In the genomic region with DNA sequence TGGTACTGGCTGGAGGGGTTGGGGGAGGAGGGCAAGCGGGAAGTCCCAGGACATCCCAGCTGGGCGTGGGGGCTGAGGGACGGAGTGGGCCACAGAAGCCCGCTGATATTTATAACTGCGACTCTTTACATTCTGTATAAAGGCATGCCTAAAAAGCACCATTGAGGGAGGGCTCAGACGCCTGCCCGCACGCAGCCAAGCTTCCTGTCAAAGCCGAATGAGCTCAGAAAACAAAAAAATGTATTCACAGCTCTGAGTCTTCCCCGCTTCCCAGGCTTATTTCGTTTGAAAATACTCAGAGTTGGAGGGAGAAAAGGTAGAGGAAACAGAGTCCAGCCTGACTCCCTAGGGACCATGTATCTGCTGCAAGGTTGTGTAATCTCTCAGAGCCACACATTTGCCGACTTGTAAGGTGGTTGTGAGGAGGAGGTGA, we compare ENCODE assay signal across 12 cellular contexts.
DNase-seq lines count a peak whose midpoint lies in the region; ATAC-seq, FAIRE-seq and TF ChIP-seq lines count a peak whose summit lies in the region.
"Had no signal": no experiment of that assay in that cellular context is flagged by ENCODE, and none has a peak within 500 bp of the region (broad histone marks: within the 10 kb centered on the region; RNA-seq: fewer than 3 reads in every experiment).

No MANE protein-coding gene starts in this region.

- H4K91ac ChIP-seq in H1 (replicated peaks; ENCODE audit: insufficient read length, low read length) = no peak overlapping the region

- DNase-seq in CD4-positive, alpha-beta T cell = no peak
- DNase-seq in H1 (ENCODE audit: low read depth in 1 of 2, low spot score in 2 of 2) (no peak), osteoblast (ENCODE audit: insufficient read length, low spot score, missing footprints) (peak; percentile 34), OCI-M1 (lab: John Stamatoyannopoulos, UW) (no peak), SHP77 (lab: John Stamatoyannopoulos, UW) (no peak), LoVo (ENCODE audit: low spot score) (no peak)
- DNase-seq in activated CD8-positive, alpha-beta memory T cell treated with anti-CD3 and anti-CD28 coated beads for 24 hours = no peak
- DNase-seq: DMS 273 treated with DMSO at 0.1 percent for 48 hours had no signal

- CTCF ChIA-PET in CD4-positive, alpha-beta T cell (lab: Charles Lee) = interaction anchor here (1.4 kb wide), 1 partner anchor 522 kb away, joined by 4 read pairs; no protein-coding TSS in a partner anchor
- CTCF ChIA-PET in H1 (lab: Charles Lee; ENCODE audit: partially characterized antibody) = interaction anchor here (0.7 to 4.9 kb wide), 10 partner anchors 10 to 134 kb away, joined by 3 to 40 read pairs (median 4); no protein-coding TSS in a partner anchor

- H3K23ac ChIP-seq in H1 (ENCODE audit: insufficient read length) = no peak overlapping the region

- H3K4me3 ChIP-seq in H1 (ENCODE audit: extremely low read depth in 1 of 4, insufficient read depth in 2 of 4, low read depth in 3 of 4, low read length in 4 of 4) = no peak overlapping the region
- no peak overlapping the region for H3K4me3 ChIP-seq in osteoblast (ENCODE audit: insufficient read depth, low read length)
- H3K4me3 ChIP-seq: SJSA1 had no signal

- TF ChIP-seq EP300 in H1 (IDR thresholded peaks at IDR 0.05; ENCODE audit: borderline replicate concordance in 1 of 2, low read depth in 2 of 2, low read length in 2 of 2) = no peak

- TF ChIP-seq POLR2A in H1 (IDR thresholded peaks at IDR 0.05; ENCODE audit: control extremely low read depth in 1 of 2, low read depth in 2 of 2, low read length in 2 of 2) = no peak

- no peaks in the 10 kb centered on the region for H3K23me2 ChIP-seq in H1 (ENCODE audit: low read depth, low read length)

- H3K36me3 Mint-ChIP-seq in CD4-positive, alpha-beta T cell (ENCODE audit: low read depth) = no peaks in the 10 kb centered on the region

- peak overlapping the region; percentile 9 for H3K27ac Mint-ChIP-seq in CD4-positive, alpha-beta T cell
- H3K27ac Mint-ChIP-seq: dendritic cell treated with granulocyte-macrophage colony-stimulating factor and Interleukin-4, amounts not matched to agents 40 ng/mL and 50 ng/mL, for 4 days had no signal

- H3K56ac ChIP-seq in H1 (replicated peaks; ENCODE audit: insufficient read length, low read depth, low read length) = no peak overlapping the region

- H3K36me3 ChIP-seq in H1 (ENCODE audit: control insufficient read depth in 2 of 4, insufficient read depth in 4 of 4, low read length in 3 of 4) (no peaks in the 10 kb centered on the region), osteoblast (ENCODE audit: insufficient read depth, low read length) (no peaks in the 10 kb centered on the region)
- H3K36me3 ChIP-seq: SJSA1 had no signal

- no peaks in the 10 kb centered on the region for H4K20me1 ChIP-seq in H1 (replicated peaks in 1 of 2; ENCODE audit: control insufficient read depth in 1 of 2, insufficient read depth in 2 of 2, low read length in 2 of 2)
- no peaks in the 10 kb centered on the region for H4K20me1 ChIP-seq in osteoblast (ENCODE audit: insufficient read depth, low read length)

- H3K9me3 ChIP-seq in CD4-positive, alpha-beta T cell (ENCODE audit: control insufficient read depth, low read length) = no peaks in the 10 kb centered on the region
- H3K9me3 ChIP-seq in H1 (ENCODE audit: insufficient read depth in 2 of 2, low read depth in 1 of 2, low read length in 1 of 2) = no peaks in the 10 kb centered on the region
- H3K9me3 ChIP-seq in osteoblast (ENCODE audit: low read depth, low read length) = no peaks in the 10 kb centered on the region

- TF ChIP-seq RAD21 in H1 (IDR thresholded peaks at IDR 0.05 in 1 of 2, conservative IDR thresholded peaks at IDR 0.05 in 1 of 2; ENCODE audit: low read depth in 2 of 2, low read length in 2 of 2) = no peak

- H2AFZ ChIP-seq in H1 (ENCODE audit: low read length) = no peak overlapping the region
- H2AFZ ChIP-seq in osteoblast (ENCODE audit: low read length) = no peak overlapping the region

- POLR2A ChIA-PET in CD4-positive, alpha-beta T cell (lab: Charles Lee) = interaction anchor here (0.6 to 1.1 kb wide), 5 partner anchors 258 to 523 kb away, joined by 3 to 5 read pairs (median 3); partner anchors contain the start of gene ZFP36L2
- POLR2A ChIA-PET in H1 (lab: Charles Lee; ENCODE audit: partially characterized antibody) = interaction anchor here (1.5 to 2.0 kb wide), 2 partner anchors 10 to 11 kb away, joined by 4 read pairs; no protein-coding TSS in a partner anchor

- intact Hi-C loops in CD4-positive, alpha-beta T cell (cut with DNase I, micrococcal nuclease) = loop anchor here in 1 of 2 experiments (5.0 kb wide), 1 partner anchor 265 kb away; the partner anchor contains the start of gene ZFP36L2

- H2AK5ac ChIP-seq in H1 (ENCODE audit: low read depth, low read length) = no peak overlapping the region

- H3K9ac ChIP-seq in H1 (replicated peaks in 1 of 4; ENCODE audit: extremely low read depth in 1 of 4, low read depth in 3 of 4, low read length in 3 of 4) = no peak overlapping the region

- no peak overlapping the region for H3K4ac ChIP-seq in H1 (replicated peaks; ENCODE audit: insufficient read length, low read depth, low read length)

- H3K79me1 ChIP-seq in H1 (ENCODE audit: low read depth, low read length) = no peaks in the 10 kb centered on the region

- no peak overlapping the region for H3K14ac ChIP-seq in H1 (ENCODE audit: insufficient read length)

- WGBS in H1 (ENCODE audit: extremely low coverage in 1 of 2, insufficient coverage in 1 of 2, insufficient read length in 1 of 2, insufficient replicate concordance in 2 of 2, low coverage in 1 of 2, low lambda C conversion rate in 2 of 2, missing lambda C conversion rate in 1 of 2), 2 experiments = 76% methylated on average over 12 of the region's 12 CpGs; no CpG with 5 or more reads in 1 of the 2 experiments

- H3K4me1 ChIP-seq in H1 (replicated peaks in 1 of 4; ENCODE audit: control insufficient read depth in 3 of 4, insufficient read depth in 4 of 4, low read length in 3 of 4) (peaks cover 3 to 17% (median 10%) of the 10 kb centered on the region in 4 experiments), osteoblast (ENCODE audit: insufficient read depth, low read length) (peaks cover 79% of the 10 kb centered on the region)

- no peak overlapping the region for H2BK12ac ChIP-seq in H1 (ENCODE audit: low read depth, low read length)

- H3K18ac ChIP-seq in H1 (ENCODE audit: extremely low read depth, low read length) = no peak overlapping the region; the same call in 1 of the 2 replicates

- no peak overlapping the region for H3K27ac ChIP-seq in CD4-positive, alpha-beta T cell (ENCODE audit: low read depth, low read length)
- H3K27ac ChIP-seq in H1 (ENCODE audit: low read depth, low read length) (no peak overlapping the region), osteoblast (ENCODE audit: low read depth, low read length) (peak overlapping the region; percentile 38)
- H3K27ac ChIP-seq: SJSA1 had no signal

- H4K5ac ChIP-seq in H1 (ENCODE audit: insufficient read length, low read depth, low read length) = no peak overlapping the region

- no peaks in the 10 kb centered on the region for H3K9me3 Mint-ChIP-seq in CD4-positive, alpha-beta T cell
- H3K9me3 Mint-ChIP-seq: dendritic cell treated with granulocyte-macrophage colony-stimulating factor and Interleukin-4, amounts not matched to agents 40 ng/mL and 50 ng/mL, for 4 days had no signal

- no peak for FAIRE-seq in H1 (lab: Jason Lieb, UNC)
- FAIRE-seq: islet of Langerhans had no signal

- no peak overlapping the region for H2BK120ac ChIP-seq in H1 (replicated peaks; ENCODE audit: low read depth, low read length)

- peak; percentile 73 for ATAC-seq in CD4-positive, alpha-beta T cell (ENCODE audit: poor library complexity)
- peak; percentile 57 for ATAC-seq in HG03354 (IDR thresholded peaks at IDR 0.05; ENCODE audit: poor library complexity, severe bottlenecking, unreplicated experiment)

- no peak for TF ChIP-seq CTCF in CD4-positive, alpha-beta T cell (IDR thresholded peaks at IDR 0.05)
- no peak for TF ChIP-seq CTCF in H1 (IDR thresholded peaks at IDR 0.05; ENCODE audit: control extremely low read depth in 1 of 3, insufficient read depth in 1 of 3, low read depth in 1 of 3, low read length in 3 of 3)
- no peak for TF ChIP-seq CTCF in osteoblast (IDR thresholded peaks at IDR 0.05; ENCODE audit: extremely low read depth, low read depth, low read length)

- H3K27me3 ChIP-seq in CD4-positive, alpha-beta T cell (ENCODE audit: control insufficient read depth, insufficient read depth, low read length) = peaks cover 7% of the 10 kb centered on the region
- H3K27me3 ChIP-seq in H1 (replicated peaks in 1 of 4; ENCODE audit: control insufficient read depth in 3 of 4, extremely low read depth in 1 of 4, insufficient read depth in 3 of 4, low read length in 3 of 4) (peaks cover 0 to 3% (median under 1%) of the 10 kb centered on the region in 4 experiments; a peak in 1 of 7 replicates), osteoblast (ENCODE audit: insufficient read depth, low read length) (no peaks in the 10 kb centered on the region)
- H3K27me3 ChIP-seq: SJSA1 had no signal

- 0 out of 2 replicates have a peak overlapping the region, but pooled peaks have one; percentile 55 for H2BK15ac ChIP-seq in H1 (ENCODE audit: low read length)

- no peak overlapping the region for H3K4me2 ChIP-seq in H1 (ENCODE audit: insufficient read depth in 1 of 2, low read depth in 2 of 2, low read length in 2 of 2)
- no peak overlapping the region for H3K4me2 ChIP-seq in osteoblast (ENCODE audit: insufficient read depth, low read length)

- H3K4me1 Mint-ChIP-seq in CD4-positive, alpha-beta T cell (ENCODE audit: low read depth) = peaks cover 16% of the 10 kb centered on the region

- peak overlapping the region; percentile 73 for H4K8ac ChIP-seq in H1 (ENCODE audit: extremely low read depth, insufficient read depth, low read length)

- H3K79me2 ChIP-seq in H1 (ENCODE audit: control insufficient read depth in 1 of 2, insufficient read depth in 2 of 2, low read length in 2 of 2) (no peaks in the 10 kb centered on the region), osteoblast (ENCODE audit: insufficient read depth, low read length) (no peaks in the 10 kb centered on the region)

- no peak overlapping the region for H2BK5ac ChIP-seq in H1 (ENCODE audit: low read depth, low read length)

- H2BK20ac ChIP-seq in H1 (ENCODE audit: low read length) = 0 out of 2 replicates have a peak overlapping the region, but pooled peaks have one; percentile 35

- H3K27me3 Mint-ChIP-seq in CD4-positive, alpha-beta T cell = peaks cover 18% of the 10 kb centered on the region

- H3K4me3 Mint-ChIP-seq in CD4-positive, alpha-beta T cell = peak overlapping the region; percentile 30
- H3K4me3 Mint-ChIP-seq: dendritic cell treated with granulocyte-macrophage colony-stimulating factor and Interleukin-4, amounts not matched to agents 40 ng/mL and 50 ng/mL, for 4 days had no signal

TF ChIP-seq in H1, 55 proteins besides CTCF, POLR2A, EP300 and RAD21:
- TF ChIP-seq KDM5A (IDR thresholded peaks at IDR 0.05; ENCODE audit: low read length) (no peak), PHF8 (conservative IDR thresholded peaks at IDR 0.05; ENCODE audit: low read depth, low read length) (no peak), RXRA (IDR thresholded peaks at IDR 0.05; ENCODE audit: insufficient read depth, low read depth, low read length) (no peak), SP2 (IDR thresholded peaks at IDR 0.05; ENCODE audit: low read length) (no peak), SP1 (IDR thresholded peaks at IDR 0.05; ENCODE audit: low read depth, low read length) (no peak), SIRT6 (IDR thresholded peaks at IDR 0.05; ENCODE audit: low read length) (no peak)
